In the genomic region with DNA sequence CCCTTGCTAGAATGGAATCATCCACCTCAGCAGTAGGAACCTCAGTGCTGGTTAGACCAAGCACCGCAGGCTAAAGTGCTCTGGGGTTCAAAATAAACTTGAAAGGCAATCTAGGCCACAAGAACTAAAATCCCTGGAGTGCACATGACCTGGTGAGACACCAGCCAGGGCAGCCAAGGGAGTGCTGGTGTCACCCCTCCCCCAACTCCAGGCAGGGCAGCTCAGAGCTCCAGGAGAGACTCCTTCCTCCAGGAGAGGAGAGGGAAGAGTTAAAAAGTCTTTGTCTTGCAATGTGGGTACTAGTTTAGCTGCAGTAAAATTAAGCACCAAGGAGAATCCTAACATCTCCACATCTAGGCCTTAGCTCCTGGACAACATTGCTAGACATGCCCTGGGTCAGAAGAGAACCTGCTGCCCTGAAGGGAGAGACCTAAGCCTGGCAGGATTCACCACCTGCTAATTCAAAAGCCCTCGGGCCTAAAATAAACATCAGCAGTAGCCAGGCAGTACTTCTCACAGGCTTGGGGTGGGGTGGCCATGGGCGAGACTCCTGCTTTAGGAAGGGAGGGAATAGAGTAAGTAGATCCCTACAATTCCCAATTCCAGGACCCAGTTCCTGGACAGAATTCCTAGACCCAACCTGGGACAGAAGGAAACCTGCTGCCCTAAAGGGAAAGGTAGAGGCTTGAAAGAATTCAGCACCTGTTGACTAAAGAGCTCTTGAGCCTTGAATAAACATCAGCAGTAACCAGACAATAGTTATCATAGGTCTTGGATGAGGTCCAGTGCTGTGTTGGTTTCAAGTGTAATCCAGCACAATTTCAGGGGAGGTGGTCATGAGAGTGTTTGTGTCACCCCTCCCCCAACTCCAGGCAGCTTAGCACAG, we compare ENCODE assay signal across 1 cellular context.
TF ChIP-seq lines count a peak whose summit lies in the region.

No MANE protein-coding gene starts in this region.

TF ChIP-seq in GM23338, 12 proteins besides CTCF, POLR2A, EP300 and RAD21:
- TF ChIP-seq ZNF462 (CRISPR knock-in tag; IDR thresholded peaks at IDR 0.05) (no peak), ZNF114 (CRISPR knock-in tag; IDR thresholded peaks at IDR 0.05) (no peak), EZH2phosphoT487 (IDR thresholded peaks at IDR 0.05; ENCODE audit: unreplicated experiment) (no peak), ETS1 (IDR thresholded peaks at IDR 0.05) (no peak), STAT1 (IDR thresholded peaks at IDR 0.05; ENCODE audit: unreplicated experiment) (no peak), CREB1 (CRISPR knock-in tag; IDR thresholded peaks at IDR 0.05; ENCODE audit: low read depth) (no peak), ZNF331 (CRISPR knock-in tag; IDR thresholded peaks at IDR 0.05; ENCODE audit: low read depth) (no peak), POLR2AphosphoS5 (IDR thresholded peaks at IDR 0.05; ENCODE audit: low read depth) (no peak), EZH2 (IDR thresholded peaks at IDR 0.05; ENCODE audit: low read depth, unreplicated experiment) (no peak), NANOG (IDR thresholded peaks at IDR 0.05; ENCODE audit: borderline replicate concordance) (no peak), JUNB (IDR thresholded peaks at IDR 0.05; ENCODE audit: unreplicated experiment) (no peak)
- TF ChIP-seq, protein P1, sequence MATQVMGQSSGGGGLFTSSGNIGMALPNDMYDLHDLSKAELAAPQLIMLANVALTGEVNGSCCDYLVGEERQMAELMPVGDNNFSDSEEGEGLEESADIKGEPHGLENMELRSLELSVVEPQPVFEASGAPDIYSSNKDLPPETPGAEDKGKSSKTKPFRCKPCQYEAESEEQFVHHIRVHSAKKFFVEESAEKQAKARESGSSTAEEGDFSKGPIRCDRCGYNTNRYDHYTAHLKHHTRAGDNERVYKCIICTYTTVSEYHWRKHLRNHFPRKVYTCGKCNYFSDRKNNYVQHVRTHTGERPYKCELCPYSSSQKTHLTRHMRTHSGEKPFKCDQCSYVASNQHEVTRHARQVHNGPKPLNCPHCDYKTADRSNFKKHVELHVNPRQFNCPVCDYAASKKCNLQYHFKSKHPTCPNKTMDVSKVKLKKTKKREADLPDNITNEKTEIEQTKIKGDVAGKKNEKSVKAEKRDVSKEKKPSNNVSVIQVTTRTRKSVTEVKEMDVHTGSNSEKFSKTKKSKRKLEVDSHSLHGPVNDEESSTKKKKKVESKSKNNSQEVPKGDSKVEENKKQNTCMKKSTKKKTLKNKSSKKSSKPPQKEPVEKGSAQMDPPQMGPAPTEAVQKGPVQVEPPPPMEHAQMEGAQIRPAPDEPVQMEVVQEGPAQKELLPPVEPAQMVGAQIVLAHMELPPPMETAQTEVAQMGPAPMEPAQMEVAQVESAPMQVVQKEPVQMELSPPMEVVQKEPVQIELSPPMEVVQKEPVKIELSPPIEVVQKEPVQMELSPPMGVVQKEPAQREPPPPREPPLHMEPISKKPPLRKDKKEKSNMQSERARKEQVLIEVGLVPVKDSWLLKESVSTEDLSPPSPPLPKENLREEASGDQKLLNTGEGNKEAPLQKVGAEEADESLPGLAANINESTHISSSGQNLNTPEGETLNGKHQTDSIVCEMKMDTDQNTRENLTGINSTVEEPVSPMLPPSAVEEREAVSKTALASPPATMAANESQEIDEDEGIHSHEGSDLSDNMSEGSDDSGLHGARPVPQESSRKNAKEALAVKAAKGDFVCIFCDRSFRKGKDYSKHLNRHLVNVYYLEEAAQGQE (IDR thresholded peaks at IDR 0.05; ENCODE audit: unreplicated experiment): no peak
TF ChIP-seq in GM23338: peak in this region for 0.
